Comparison of ENCODE assay signal across 2 cellular contexts in genomic region chr9:128043467-128043868, GRCh38.
TF ChIP-seq lines count a peak whose summit lies in the region.

No MANE protein-coding gene starts in this region.

TF ChIP-seq in IMR-90, 13 proteins besides CTCF, POLR2A, EP300 and RAD21:
- TF ChIP-seq, protein P1, sequence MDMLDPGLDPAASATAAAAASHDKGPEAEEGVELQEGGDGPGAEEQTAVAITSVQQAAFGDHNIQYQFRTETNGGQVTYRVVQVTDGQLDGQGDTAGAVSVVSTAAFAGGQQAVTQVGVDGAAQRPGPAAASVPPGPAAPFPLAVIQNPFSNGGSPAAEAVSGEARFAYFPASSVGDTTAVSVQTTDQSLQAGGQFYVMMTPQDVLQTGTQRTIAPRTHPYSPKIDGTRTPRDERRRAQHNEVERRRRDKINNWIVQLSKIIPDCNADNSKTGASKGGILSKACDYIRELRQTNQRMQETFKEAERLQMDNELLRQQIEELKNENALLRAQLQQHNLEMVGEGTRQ (IDR thresholded peaks at IDR 0.05; ENCODE audit: low read depth, low read length): no peak
- no peak for TF ChIP-seq BHLHE40 (IDR thresholded peaks at IDR 0.05; ENCODE audit: low read depth, low read length)
- no peak for TF ChIP-seq SMC3 (IDR thresholded peaks at IDR 0.05; ENCODE audit: low read depth, low read length)
- TF ChIP-seq FOS (IDR thresholded peaks at IDR 0.05; ENCODE audit: low read depth, low read length): no peak
- no peak for TF ChIP-seq NFE2L2 (IDR thresholded peaks at IDR 0.05; ENCODE audit: low read depth, low read length)
- TF ChIP-seq MXI1 (IDR thresholded peaks at IDR 0.05; ENCODE audit: borderline replicate concordance, low read depth, low read length): no peak
- no peak for TF ChIP-seq RCOR1 (IDR thresholded peaks at IDR 0.05; ENCODE audit: insufficient replicate concordance, low read length)
- TF ChIP-seq MAZ (IDR thresholded peaks at IDR 0.05; ENCODE audit: borderline replicate concordance, low read depth, low read length): no peak
- no peak for TF ChIP-seq MAFK (IDR thresholded peaks at IDR 0.05; ENCODE audit: low read depth, low read length)
- TF ChIP-seq, protein P2, sequence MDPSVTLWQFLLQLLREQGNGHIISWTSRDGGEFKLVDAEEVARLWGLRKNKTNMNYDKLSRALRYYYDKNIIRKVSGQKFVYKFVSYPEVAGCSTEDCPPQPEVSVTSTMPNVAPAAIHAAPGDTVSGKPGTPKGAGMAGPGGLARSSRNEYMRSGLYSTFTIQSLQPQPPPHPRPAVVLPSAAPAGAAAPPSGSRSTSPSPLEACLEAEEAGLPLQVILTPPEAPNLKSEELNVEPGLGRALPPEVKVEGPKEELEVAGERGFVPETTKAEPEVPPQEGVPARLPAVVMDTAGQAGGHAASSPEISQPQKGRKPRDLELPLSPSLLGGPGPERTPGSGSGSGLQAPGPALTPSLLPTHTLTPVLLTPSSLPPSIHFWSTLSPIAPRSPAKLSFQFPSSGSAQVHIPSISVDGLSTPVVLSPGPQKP (IDR thresholded peaks at IDR 0.05; ENCODE audit: borderline replicate concordance, low read depth, low read length): no peak
- no peak for TF ChIP-seq CHD1 (IDR thresholded peaks at IDR 0.05; ENCODE audit: low read depth, low read length)
- no peak for TF ChIP-seq CEBPB (IDR thresholded peaks at IDR 0.05; ENCODE audit: low read depth, low read length)
- TF ChIP-seq RFX5 (IDR thresholded peaks at IDR 0.05; ENCODE audit: low read depth, low read length): no peak

TF ChIP-seq in H1, 55 proteins besides CTCF, POLR2A, EP300 and RAD21:
- no peak for TF ChIP-seq CHD2 (IDR thresholded peaks at IDR 0.05; ENCODE audit: low read length)
- TF ChIP-seq PHF8 (conservative IDR thresholded peaks at IDR 0.05; ENCODE audit: low read depth, low read length): no peak
- TF ChIP-seq GTF2F1 (IDR thresholded peaks at IDR 0.05; ENCODE audit: borderline replicate concordance, low read depth, low read length): no peak
- TF ChIP-seq BACH1 (IDR thresholded peaks at IDR 0.05; ENCODE audit: low read length): no peak
- no peak for TF ChIP-seq BCL11A (IDR thresholded peaks at IDR 0.05; ENCODE audit: low read depth in 2 of 2, low read length in 2 of 2)
- no peak for TF ChIP-seq SRF (IDR thresholded peaks at IDR 0.05; ENCODE audit: low read depth, low read length)
